ENCODE assay signal across 23 cellular contexts in the genomic region with DNA sequence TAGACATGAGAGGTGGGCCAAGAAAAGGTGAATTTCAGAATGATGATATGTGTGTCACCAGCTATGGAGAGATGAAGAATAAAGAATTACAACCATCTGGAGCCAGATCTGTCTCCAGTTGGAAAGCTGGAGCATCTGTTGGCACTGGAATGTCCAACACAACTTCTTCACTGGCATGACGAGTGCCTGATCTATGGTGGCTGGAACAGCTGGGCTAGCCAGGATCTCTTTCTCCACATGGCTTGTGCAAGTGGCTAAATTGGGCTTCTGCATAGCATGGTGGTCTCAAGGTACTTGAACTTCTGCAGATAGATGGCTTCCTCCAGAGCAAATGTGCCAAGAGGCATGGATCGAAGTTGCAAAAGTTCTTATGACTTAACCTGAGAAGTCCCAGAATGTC.
"Had no signal": no experiment of that assay in that cellular context is flagged by ENCODE, and none has a peak within 500 bp of the region (broad histone marks: within the 10 kb centered on the region; RNA-seq: fewer than 3 reads in every experiment).

No MANE protein-coding gene starts in this region.

- H3K4me1 ChIP-seq: colonic mucosa, esophagus squamous epithelium, foreskin keratinocyte, gastrocnemius medialis, gastroesophageal sphincter, heart left ventricle, heart right ventricle had no signal

- H3K36me3 ChIP-seq: colonic mucosa, esophagus squamous epithelium, gastrocnemius medialis, gastroesophageal sphincter, heart left ventricle, heart right ventricle had no signal

- H3K27ac Mint-ChIP-seq: dendritic cell treated with granulocyte-macrophage colony-stimulating factor and Interleukin-4, amounts not matched to agents 40 ng/mL and 50 ng/mL, for 4 days; effector memory CD8-positive, alpha-beta T cell; endodermal cell had no signal

- DNase-seq: colonic mucosa; cortex of kidney; dermis blood vessel endothelial cell; dorsolateral prefrontal cortex; effector CD4-positive, alpha-beta T cell; effector CD8-positive, alpha-beta T cell; effector memory CD8-positive, alpha-beta T cell; endodermal cell; erythroblast; esophagus squamous epithelium; foreskin fibroblast; foreskin keratinocyte; foreskin melanocyte; gastrocnemius medialis; glutamatergic neuron; head of caudate nucleus; heart left ventricle; heart right ventricle had no signal

- H3K4me3 Mint-ChIP-seq: dendritic cell treated with granulocyte-macrophage colony-stimulating factor and Interleukin-4, amounts not matched to agents 40 ng/mL and 50 ng/mL, for 4 days; effector memory CD8-positive, alpha-beta T cell; endodermal cell had no signal

- H3K9me3 ChIP-seq: colonic mucosa, esophagus squamous epithelium, gastrocnemius medialis had no signal

- H3K27ac ChIP-seq: colonic mucosa, coronary artery, dorsolateral prefrontal cortex, epithelial cell of prostate, esophagus squamous epithelium, foreskin keratinocyte, gastrocnemius medialis, gastroesophageal sphincter, heart left ventricle, heart right ventricle had no signal

- H3K27me3 ChIP-seq: colonic mucosa, dorsolateral prefrontal cortex, gastrocnemius medialis, gastroesophageal sphincter had no signal

- ATAC-seq: effector memory CD8-positive, alpha-beta T cell; esophagus mucosa; foreskin keratinocyte; gastrocnemius medialis; gastroesophageal sphincter; heart left ventricle; heart right ventricle had no signal

- H3K4me1 Mint-ChIP-seq: endodermal cell had no signal

- H3K4me3 ChIP-seq: colonic mucosa, coronary artery, dorsolateral prefrontal cortex, esophagus squamous epithelium, gastrocnemius medialis, gastroesophageal sphincter, heart left ventricle, heart right ventricle had no signal
